Comparison of ENCODE assay signal across 18 cellular contexts in genomic region chr7:34728156-34728555, GRCh38.
A peak's percentile ranks its signal among the peaks of the same experiment; 100 is the strongest.
DNase-seq lines count a peak whose midpoint lies in the region; ATAC-seq, FAIRE-seq and TF ChIP-seq lines count a peak whose summit lies in the region.
"Had no signal": no experiment of that assay in that cellular context is flagged by ENCODE, and none has a peak within 500 bp of the region (broad histone marks: within the 10 kb centered on the region; RNA-seq: fewer than 3 reads in every experiment).

No MANE protein-coding gene starts in this region.

- no peaks in the 10 kb centered on the region for H3K27me3 ChIP-seq in GM12878 (replicated peaks in 1 of 2; ENCODE audit: control insufficient read depth in 2 of 2, insufficient read depth in 2 of 2, low read length in 1 of 2)
- H3K27me3 ChIP-seq in endothelial cell of umbilical vein (ENCODE audit: control insufficient read depth in 2 of 2, insufficient read depth in 2 of 2, low read length in 2 of 2): no peaks in the 10 kb centered on the region
- H3K27me3 ChIP-seq: BE2C had no signal

- no peaks in the 10 kb centered on the region for H3K36me3 Mint-ChIP-seq in activated CD4-positive, alpha-beta T cell treated with anti-CD3 and anti-CD28 coated beads, Interleukin-2, amount 10 ng/mL, durations not matched to agents 24 days and 14 days (ENCODE audit: low read depth)
- H3K36me3 Mint-ChIP-seq: CD4-positive, CD25-positive, alpha-beta regulatory T cell had no signal

- H3K9me1 ChIP-seq in endothelial cell of umbilical vein (replicated peaks; ENCODE audit: control insufficient read depth, extremely low read depth, insufficient read depth, low read length): no peaks in the 10 kb centered on the region

- RAD21 ChIA-PET in GM12878 (lab: Charles Lee; ENCODE audit: unreplicated experiment): interaction anchor here (0.7 to 16.4 kb wide), 7 partner anchors 9 to 306 kb away, joined by 3 to 362 read pairs (median 4); no protein-coding TSS in a partner anchor

- no peaks in the 10 kb centered on the region for H3K36me3 ChIP-seq in GM12878 (ENCODE audit: control insufficient read depth in 2 of 2, insufficient read depth in 2 of 2, low read length in 1 of 2)
- no peaks in the 10 kb centered on the region for H3K36me3 ChIP-seq in endothelial cell of umbilical vein (ENCODE audit: control insufficient read depth in 2 of 2, extremely low read depth in 1 of 2, insufficient read depth in 2 of 2, low read length in 2 of 2)
- H3K36me3 ChIP-seq: BE2C had no signal

- ATAC-seq in GM12878: peak; percentile 3; the same call in 1 of the 3 replicates
- ATAC-seq in GM21529 (IDR thresholded peaks at IDR 0.05; ENCODE audit: unreplicated experiment): no peak
- ATAC-seq: GM23338 had no signal

- no peak overlapping the region for H2AFZ ChIP-seq in GM12878 (ENCODE audit: control insufficient read depth, low read depth, low read length)
- H2AFZ ChIP-seq in endothelial cell of umbilical vein (ENCODE audit: low read depth, low read length): no peak overlapping the region
- H2AFZ ChIP-seq: GM23338 had no signal

- TF ChIP-seq CTCF in GM12878 (IDR thresholded peaks at IDR 0.05 in 2 of 3, conservative IDR thresholded peaks at IDR 0.05 in 1 of 3; ENCODE audit: control insufficient read depth in 2 of 3, extremely low read depth in 1 of 3, insufficient read depth in 1 of 3, low read depth in 3 of 3, low read length in 3 of 3): no peak
- TF ChIP-seq CTCF in endothelial cell of umbilical vein (IDR thresholded peaks at IDR 0.05; ENCODE audit: extremely low read depth in 1 of 2, insufficient read depth in 1 of 2, low read depth in 1 of 2, low read length in 2 of 2): no peak

- H3K9me3 Mint-ChIP-seq in activated CD4-positive, alpha-beta T cell treated with anti-CD3 and anti-CD28 coated beads, Interleukin-2, amount 10 ng/mL, durations not matched to agents 24 days and 14 days: no peaks in the 10 kb centered on the region
- H3K9me3 Mint-ChIP-seq: GM23338 had no signal

- CTCF ChIA-PET in GM12878 (lab: Yijun Ruan, JAX): interaction anchor here (0.7 to 3.1 kb wide), 6 partner anchors 19 to 200 kb away, joined by 3 to 11 read pairs (median 5); no protein-coding TSS in a partner anchor
- CTCF ChIA-PET in endothelial cell of umbilical vein (lab: Charles Lee): interaction anchor here (0.6 kb wide), 1 partner anchor 1221 kb away, joined by 3 read pairs; no protein-coding TSS in a partner anchor

- peak; percentile 34 for DNase-seq in activated CD4-positive, alpha-beta T cell treated with anti-CD3 and anti-CD28 coated beads, Interleukin-2, amount 10 ng/mL, durations not matched to agents 24 days and 14 days
- DNase-seq in activated CD4-positive, alpha-beta T cell treated with anti-CD3 and anti-CD28 coated beads for 1 hour: no peak
- no peak for DNase-seq in GM12878 (ENCODE audit: low read depth, low spot score)
- DNase-seq in endothelial cell of umbilical vein (ENCODE audit: low read depth, low spot score): no peak
- DNase-seq in 8988T: no peak
- DNase-seq in NCI-H69 (lab: John Stamatoyannopoulos, UW): no peak
- DNase-seq: ACHN, BE2C, Caco-2, HCEC 1CT had no signal

- dilution Hi-C loops in endothelial cell of umbilical vein (cut with MboI; ENCODE audit: extremely low pct_ligation_motif_present, low sequenced_read_pairs): no loop called here

- H3K79me2 ChIP-seq in GM12878 (ENCODE audit: control insufficient read depth, insufficient read depth, low read length) (no peaks in the 10 kb centered on the region), endothelial cell of umbilical vein (ENCODE audit: control insufficient read depth, insufficient read depth, low read length) (no peaks in the 10 kb centered on the region)

- H3K4me1 ChIP-seq in GM12878 (ENCODE audit: control insufficient read depth, insufficient read depth, low read length) (no peaks in the 10 kb centered on the region), endothelial cell of umbilical vein (ENCODE audit: control insufficient read depth, extremely low read depth, insufficient read depth, low read length) (no peaks in the 10 kb centered on the region)
- H3K4me1 ChIP-seq: BE2C had no signal

- H3K27ac Mint-ChIP-seq in activated CD4-positive, alpha-beta T cell treated with anti-CD3 and anti-CD28 coated beads, Interleukin-2, amount 10 ng/mL, durations not matched to agents 24 days and 14 days: no peak overlapping the region
- H3K27ac Mint-ChIP-seq: GM23338 had no signal

- TF ChIP-seq RAD21 in GM12878 (IDR thresholded peaks at IDR 0.05; ENCODE audit: insufficient read depth, low read depth, low read length): no peak

- H3K4me2 ChIP-seq in GM12878 (ENCODE audit: control insufficient read depth, insufficient read depth) (no peak overlapping the region), endothelial cell of umbilical vein (ENCODE audit: insufficient read depth, low read length) (no peak overlapping the region)
- H3K4me2 ChIP-seq: GM23338 had no signal

- WGBS in GM12878 (ENCODE audit: insufficient coverage, insufficient replicate concordance, low lambda C conversion rate, missing lambda C conversion rate): 29% methylated on average over 7 of the region's 7 CpGs

- peak; percentile 73 for FAIRE-seq in GM12878 (lab: Jason Lieb, UNC)
- peak; percentile 54 for FAIRE-seq in endothelial cell of umbilical vein (lab: Jason Lieb, UNC)
- FAIRE-seq: A204.1, D721Med, GM12891, H54 had no signal

- BruUV-seq in GM12878 (replicated peaks; lab: Mats Ljungman, UMichigan): no TSS peak
- no TSS peak for BruUV-seq in endothelial cell of umbilical vein (replicated peaks; lab: Mats Ljungman, UMichigan)

- H3K4me3 ChIP-seq in GM12878: no peak overlapping the region
- no peak overlapping the region for H3K4me3 ChIP-seq in endothelial cell of umbilical vein (replicated peaks in 1 of 3; ENCODE audit: insufficient read depth in 1 of 3, low read depth in 1 of 3, low read length in 3 of 3)
- H3K4me3 ChIP-seq: GM23338 had no signal

- TF ChIP-seq POLR2A in GM12878 (IDR thresholded peaks at IDR 0.05; ENCODE audit: low read depth, low read length) (no peak), endothelial cell of umbilical vein (IDR thresholded peaks at IDR 0.05; ENCODE audit: low read depth, low read length) (no peak)

- POLR2A ChIA-PET in GM12878 (lab: Charles Lee) (interaction anchor here (0.7 to 6.2 kb wide), 6 partner anchors 13 to 28 kb away, joined by 3 to 36 read pairs (median 4); no protein-coding TSS in a partner anchor), endothelial cell of umbilical vein (lab: Charles Lee) (no interaction called here)

- H3K9ac ChIP-seq in GM12878 (ENCODE audit: control insufficient read depth, insufficient read depth, low read length) (no peak overlapping the region), endothelial cell of umbilical vein (replicated peaks; ENCODE audit: extremely low read depth, insufficient read depth, low read length) (no peak overlapping the region)

- no peak for TF ChIP-seq EP300 in GM12878 (IDR thresholded peaks at IDR 0.05; ENCODE audit: borderline replicate concordance in 1 of 2, control insufficient read depth in 1 of 2, low read depth in 2 of 2, low read length in 2 of 2)

- H3K9me3 ChIP-seq in GM12878 (replicated peaks; ENCODE audit: control insufficient read depth, insufficient read depth, low read length): no peaks in the 10 kb centered on the region
- no peaks in the 10 kb centered on the region for H3K9me3 ChIP-seq in endothelial cell of umbilical vein (replicated peaks; ENCODE audit: control insufficient read depth, insufficient read depth, low read length)
- H3K9me3 ChIP-seq: BE2C, Caco-2 had no signal

- H3K27me3 Mint-ChIP-seq in activated CD4-positive, alpha-beta T cell treated with anti-CD3 and anti-CD28 coated beads, Interleukin-2, amount 10 ng/mL, durations not matched to agents 24 days and 14 days: no peaks in the 10 kb centered on the region
- H3K27me3 Mint-ChIP-seq: CD4-positive, CD25-positive, alpha-beta regulatory T cell had no signal

- in situ Hi-C loops in GM12878 (cut with MboI): no loop called here

- H3K4me3 Mint-ChIP-seq in activated CD4-positive, alpha-beta T cell treated with anti-CD3 and anti-CD28 coated beads, Interleukin-2, amount 10 ng/mL, durations not matched to agents 24 days and 14 days: no peak overlapping the region
- H3K4me3 Mint-ChIP-seq: CD4-positive, CD25-positive, alpha-beta regulatory T cell; GM23338 had no signal

- H4K20me1 ChIP-seq in GM12878 (ENCODE audit: control insufficient read depth, insufficient read depth) (no peaks in the 10 kb centered on the region), endothelial cell of umbilical vein (replicated peaks; ENCODE audit: control insufficient read depth, extremely low read depth, insufficient read depth, low read length) (no peaks in the 10 kb centered on the region)

- H3K27ac ChIP-seq in GM12878 (ENCODE audit: control insufficient read depth, insufficient read depth): no peak overlapping the region
- H3K27ac ChIP-seq in endothelial cell of umbilical vein (ENCODE audit: insufficient read depth, low read depth, low read length): no peak overlapping the region
- H3K27ac ChIP-seq: HL-60 had no signal

- SMC1A ChIA-PET in GM12878 (lab: Charles Lee; ENCODE audit: uncharacterized antibody, unreplicated experiment): interaction anchor here (1.0 to 16.6 kb wide), 8 partner anchors 7 to 32 kb away, joined by 4 to 220 read pairs (median 10); no protein-coding TSS in a partner anchor

- H3K4me1 Mint-ChIP-seq in activated CD4-positive, alpha-beta T cell treated with anti-CD3 and anti-CD28 coated beads, Interleukin-2, amount 10 ng/mL, durations not matched to agents 24 days and 14 days: peaks cover 4% of the 10 kb centered on the region
- H3K4me1 Mint-ChIP-seq: GM23338 had no signal

- intact Hi-C loops in activated CD4-positive, alpha-beta T cell treated with anti-CD3 and anti-CD28 coated beads, Interleukin-2, amount 10 ng/mL, durations not matched to agents 24 days and 14 days (cut with micrococcal nuclease): no loop called here
- intact Hi-C loops in GM12878 (cut with micrococcal nuclease; ENCODE audit: unreplicated experiment) (no loop called here), endothelial cell of umbilical vein (cut with micrococcal nuclease) (no loop called here)

TF ChIP-seq in GM12878, 131 proteins besides CTCF, POLR2A, EP300 and RAD21 (continues in another document):
- TF ChIP-seq SIX5 (IDR thresholded peaks at IDR 0.05; ENCODE audit: low read depth, low read length, severe bottlenecking): no peak

TF ChIP-seq in endothelial cell of umbilical vein, 7 proteins besides CTCF, POLR2A, EP300 and RAD21 (continues in another document):
- TF ChIP-seq MYC (IDR thresholded peaks at IDR 0.05; ENCODE audit: low read depth, low read length) (no peak), GATA2 (IDR thresholded peaks at IDR 0.05; ENCODE audit: insufficient read depth, insufficient read length, low read depth, low read length) (no peak), FOS (IDR thresholded peaks at IDR 0.05; ENCODE audit: borderline replicate concordance, insufficient read depth, low read length) (no peak), JUN (IDR thresholded peaks at IDR 0.05; ENCODE audit: borderline replicate concordance, insufficient read depth, insufficient read length, low read depth) (no peak), MAX (IDR thresholded peaks at IDR 0.05; ENCODE audit: insufficient read depth, insufficient read length) (no peak), EZH2 (IDR thresholded peaks at IDR 0.05; ENCODE audit: borderline replicate concordance, low read depth, low read length, severe bottlenecking) (no peak)
